16 cellular contexts compared by ENCODE assay signal in the genomic region with DNA sequence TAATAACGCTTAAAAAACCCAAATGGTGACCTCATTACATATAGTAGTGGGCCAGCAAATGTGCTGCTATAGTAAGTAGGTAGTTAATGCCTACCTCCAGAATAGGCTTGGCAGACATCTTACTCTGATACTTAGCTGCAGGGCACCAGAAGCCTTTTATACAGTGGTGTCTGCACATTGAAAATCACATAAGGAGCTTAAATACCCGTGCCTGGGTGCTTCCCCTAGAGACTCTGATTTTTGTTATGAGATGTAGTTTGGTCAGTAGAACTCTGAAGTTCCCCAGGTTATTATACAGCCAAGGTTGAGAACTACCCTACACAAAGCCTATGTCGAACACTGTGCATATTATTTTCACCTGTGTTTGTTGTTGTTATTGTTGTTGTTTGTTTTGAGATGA. TPM values are rescaled to one million over a fixed set of nuclear protein-coding genes. Genes with fewer than 3 reads are reported as not detected.
DNase-seq lines count a peak whose midpoint lies in the region; ATAC-seq, FAIRE-seq and TF ChIP-seq lines count a peak whose summit lies in the region.
"Had no signal": no experiment of that assay in that cellular context is flagged by ENCODE, and none has a peak within 500 bp of the region (broad histone marks: within the 10 kb centered on the region; RNA-seq: fewer than 3 reads in every experiment).

No MANE protein-coding gene starts in this region.

- no peak for DNase-seq in GM12891 (ENCODE audit: insufficient read length, low spot score)
- DNase-seq in endodermal cell = no peak
- DNase-seq in NCI-H1092 treated with DMSO at 0.1 percent for 48 hours (lab: John Stamatoyannopoulos, UW) = no peak
- DNase-seq in NCI-H1092 (lab: John Stamatoyannopoulos, UW) = no peak
- DNase-seq in effector CD4-positive, alpha-beta T cell = no peak
- DNase-seq: activated effector memory CD4-positive, alpha-beta T cell treated with anti-CD3 and anti-CD28 coated beads, Interleukin-2, amount 50 U/mL, for 16 hours; mesendoderm; NCI-H1694; psoas muscle; spleen; T1000 had no signal

- peaks cover 25% of the 10 kb centered on the region for H3K4me1 Mint-ChIP-seq in endodermal cell

- H3K27ac Mint-ChIP-seq in endodermal cell = peak overlapping the region; percentile 20

- no peak overlapping the region for H3K9ac ChIP-seq in endodermal cell (ENCODE audit: extremely low read depth, low read length, poor library complexity, severe bottlenecking)

- H3K9me3 Mint-ChIP-seq in endodermal cell = no peaks in the 10 kb centered on the region
- H3K9me3 Mint-ChIP-seq: central memory CD8-positive, alpha-beta T cell had no signal

- ATAC-seq in GM21529 (IDR thresholded peaks at IDR 0.05; ENCODE audit: unreplicated experiment) (peak; percentile 41), HG03442 (IDR thresholded peaks at IDR 0.05; ENCODE audit: unreplicated experiment) (peak; percentile 41)
- ATAC-seq: psoas muscle had no signal

- H3K36me3 ChIP-seq in endodermal cell (ENCODE audit: control insufficient read depth, insufficient read depth, low read length) = peaks cover 19% of the 10 kb centered on the region
- H3K36me3 ChIP-seq: thoracic aorta had no signal

- WGBS in endodermal cell (ENCODE audit: insufficient coverage in 1 of 2, insufficient read length in 1 of 2), 2 experiments = 67 to 92% methylated on average over 1 to 3 of the region's 3 CpGs

- no peak overlapping the region for H3K4me3 Mint-ChIP-seq in endodermal cell
- H3K4me3 Mint-ChIP-seq: central memory CD8-positive, alpha-beta T cell had no signal

- H3K27me3 ChIP-seq in endodermal cell (ENCODE audit: control insufficient read depth, insufficient read depth, low read length, poor library complexity, severe bottlenecking) = no peaks in the 10 kb centered on the region
- H3K27me3 ChIP-seq: SJSA1, spleen had no signal

- no peak for TF ChIP-seq POLR2A in GM12891 (IDR thresholded peaks at IDR 0.05; ENCODE audit: low read depth, low read length)

- peaks cover 5% of the 10 kb centered on the region for H3K4me1 ChIP-seq in endodermal cell (ENCODE audit: control insufficient read depth, insufficient read depth, low read length)

- FAIRE-seq in GM12891 (lab: Jason Lieb, UNC) = peak; percentile 87

- no peaks in the 10 kb centered on the region for H3K9me3 ChIP-seq in endodermal cell (ENCODE audit: control insufficient read depth, low read length)
- H3K9me3 ChIP-seq: psoas muscle, SJSA1, spleen, thoracic aorta had no signal

- H3K27me3 Mint-ChIP-seq in endodermal cell (ENCODE audit: insufficient read depth) = no peaks in the 10 kb centered on the region
- H3K27me3 Mint-ChIP-seq: central memory CD8-positive, alpha-beta T cell had no signal

- H3K27ac ChIP-seq in endodermal cell (ENCODE audit: low read depth, low read length) = no peak overlapping the region
- H3K27ac ChIP-seq: psoas muscle, SJSA1 had no signal

- TF ChIP-seq CTCF in endodermal cell (conservative IDR thresholded peaks at IDR 0.05) = no peak

- H3K4me3 ChIP-seq in endodermal cell (ENCODE audit: low read length) = no peak overlapping the region
- H3K4me3 ChIP-seq: SJSA1, spleen had no signal

- H3K36me3 Mint-ChIP-seq in endodermal cell (ENCODE audit: low read depth) = peaks cover 9% of the 10 kb centered on the region

TF ChIP-seq in GM12891, 5 proteins besides CTCF, POLR2A, EP300 and RAD21:
- TF ChIP-seq POU2F2 (IDR thresholded peaks at IDR 0.05; ENCODE audit: low read depth, low read length) (no peak), TAF1 (IDR thresholded peaks at IDR 0.05; ENCODE audit: low read depth, low read length) (no peak), SPI1 (IDR thresholded peaks at IDR 0.05; ENCODE audit: low read depth, low read length) (no peak), POLR2AphosphoS5 (IDR thresholded peaks at IDR 0.05; ENCODE audit: low read depth, low read length) (no peak), PAX5 (IDR thresholded peaks at IDR 0.05; ENCODE audit: insufficient read depth, low read length, severe bottlenecking) (no peak)
TF ChIP-seq in GM12891: peak in this region for 0.

RNA-seq across cellular contexts. Expression of a gene that starts 47.2 kb away (rescaled TPM):
- 18.5 TPM for polyA plus RNA-seq in GM12891 (2012; ENCODE audit: low read depth, missing spikeins)
- 10 to 100 TPM; 51.4 to 60.7 TPM for total RNA-seq in endodermal cell
- 26.2 TPM for polyA plus RNA-seq in endodermal cell (2013, experiment 1 of 2)
- polyA plus RNA-seq in endodermal cell (2013, experiment 2 of 2) = 28.5 TPM

RNA-seq across cellular contexts. Expression of a gene that starts 47.3 kb away (rescaled TPM):
- polyA plus RNA-seq in GM12891 (2012; ENCODE audit: low read depth, missing spikeins) = 14.3 TPM
- total RNA-seq in endodermal cell = 10 to 100 TPM; 33.9 to 36.4 TPM
- polyA plus RNA-seq in endodermal cell (2013, experiment 1 of 2) = 39.1 TPM
- polyA plus RNA-seq in endodermal cell (2013, experiment 2 of 2) = 32.4 TPM
